ENCODE assay signal across 8 cellular contexts in the genomic region with DNA sequence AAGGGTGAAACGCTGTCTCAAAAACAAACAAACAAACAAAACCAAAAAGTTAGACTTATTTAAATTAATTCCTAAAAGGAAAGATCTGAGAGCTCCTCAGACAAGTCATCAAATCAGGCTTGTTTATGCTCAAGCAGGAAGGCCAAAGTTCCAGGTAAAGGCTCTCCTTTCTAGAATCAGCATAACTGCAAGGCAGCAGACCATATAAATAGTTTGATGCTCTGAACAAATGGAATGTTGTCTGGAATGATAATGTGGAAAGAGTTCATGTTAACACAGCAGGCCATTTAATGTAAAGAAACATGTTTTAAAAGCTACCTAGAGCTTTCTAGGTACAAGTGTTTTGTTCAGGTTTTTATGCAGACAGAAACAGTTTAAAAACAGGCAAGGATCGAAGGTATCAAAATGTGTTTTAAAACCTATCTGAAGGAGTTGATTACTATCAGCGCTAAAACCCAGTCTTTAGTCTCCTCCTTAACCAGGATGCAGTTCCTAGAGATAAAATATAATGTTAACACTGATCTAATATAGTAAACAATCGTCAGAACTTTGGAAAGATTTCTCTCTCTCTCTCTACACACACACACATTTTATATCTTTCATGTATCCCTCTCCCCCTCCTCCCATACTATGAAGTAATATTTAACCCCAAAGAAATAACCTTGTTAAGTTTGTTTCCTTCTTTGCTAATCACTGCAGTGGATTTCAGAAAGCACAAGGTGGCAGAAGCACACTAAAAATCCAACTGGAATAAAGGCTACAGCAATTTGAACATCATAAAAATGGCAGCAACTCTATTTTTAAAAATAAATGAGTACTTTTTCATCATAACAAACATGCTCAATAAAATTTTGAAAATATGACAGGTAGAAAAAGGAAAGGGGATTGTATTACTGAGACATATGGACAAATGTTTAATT.
DNase-seq lines count a peak whose midpoint lies in the region; ATAC-seq, FAIRE-seq and TF ChIP-seq lines count a peak whose summit lies in the region.

No MANE protein-coding gene starts in this region.

- ATAC-seq in HG03135 (IDR thresholded peaks at IDR 0.05; ENCODE audit: unreplicated experiment) (no peak), HG02763 (IDR thresholded peaks at IDR 0.05; ENCODE audit: unreplicated experiment) (no peak)

- H3K4me3 Mint-ChIP-seq in Calu3 (ENCODE audit: low read depth, unreplicated experiment) = no peak overlapping the region
- H3K4me3 Mint-ChIP-seq in HFFc6 = no peak overlapping the region

- CTCF ChIA-PET in Calu3 (lab: Charles Lee) = interaction anchor here (0.9 kb wide), 1 partner anchor 539 kb away, joined by 3 read pairs; no protein-coding TSS in a partner anchor

- DNase-seq in Calu3 = peak; percentile 44
- DNase-seq in HFFc6 = peak; percentile 63
- peak; percentile 66 for DNase-seq in SK-MEL-5 (ENCODE audit: low read depth, low spot score)
- peak in 1 of 2 donors; percentile 34 for DNase-seq in frontal cortex (ENCODE audit: low spot score in 2 of 2)
- peak; percentile 57 for DNase-seq in stromal cell of bone marrow (ENCODE audit: low read depth)
- DNase-seq in activated CD8-positive, alpha-beta memory T cell treated with anti-CD3 and anti-CD28 coated beads, Interleukin-2, amount 50 U/mL, for 4 hours = no peak

- no TSS peak for BruUV-seq in Calu3 (replicated peaks; lab: Mats Ljungman, UMichigan)

- in situ Hi-C loops in SK-MEL-5 (cut with HindIII; ENCODE audit: low pct_unique_long_range_greater_than_20kb, low sequenced_read_pairs) = no loop called here

- peak; percentile 80 for FAIRE-seq in frontal cortex (lab: Jason Lieb, UNC)

- peak; percentile 61 for TF ChIP-seq CTCF in Calu3 (IDR thresholded peaks at IDR 0.05; ENCODE audit: unreplicated experiment)
- peak; percentile 74 for TF ChIP-seq CTCF in HFFc6 (IDR thresholded peaks at IDR 0.05)

- intact Hi-C loops in Calu3 (cut with micrococcal nuclease; ENCODE audit: unreplicated experiment) = loop anchor here (1.0 to 10.0 kb wide), 4 partner anchors 138 to 720 kb away; no protein-coding TSS in a partner anchor

- peak overlapping the region; percentile 59 for H3K27ac Mint-ChIP-seq in Calu3 (ENCODE audit: unreplicated experiment)
- peak overlapping the region; percentile 23 for H3K27ac Mint-ChIP-seq in HFFc6

- H3K4me1 Mint-ChIP-seq in Calu3 (ENCODE audit: low read depth, unreplicated experiment) (peaks cover 61% of the 10 kb centered on the region), HFFc6 (ENCODE audit: low read depth) (peaks cover 48% of the 10 kb centered on the region)

- H3K27me3 Mint-ChIP-seq in Calu3 (ENCODE audit: unreplicated experiment) (no peaks in the 10 kb centered on the region), HFFc6 (ENCODE audit: insufficient read depth) (no peaks in the 10 kb centered on the region)

- peaks cover 52% of the 10 kb centered on the region for H3K36me3 Mint-ChIP-seq in Calu3 (ENCODE audit: insufficient read depth, unreplicated experiment)
- peaks cover 39% of the 10 kb centered on the region for H3K36me3 Mint-ChIP-seq in HFFc6 (ENCODE audit: low read depth)

- H3K9me3 Mint-ChIP-seq in Calu3 (ENCODE audit: low read depth, unreplicated experiment) (peaks cover 9% of the 10 kb centered on the region), HFFc6 (peaks cover 21% of the 10 kb centered on the region)
